In the genomic region with DNA sequence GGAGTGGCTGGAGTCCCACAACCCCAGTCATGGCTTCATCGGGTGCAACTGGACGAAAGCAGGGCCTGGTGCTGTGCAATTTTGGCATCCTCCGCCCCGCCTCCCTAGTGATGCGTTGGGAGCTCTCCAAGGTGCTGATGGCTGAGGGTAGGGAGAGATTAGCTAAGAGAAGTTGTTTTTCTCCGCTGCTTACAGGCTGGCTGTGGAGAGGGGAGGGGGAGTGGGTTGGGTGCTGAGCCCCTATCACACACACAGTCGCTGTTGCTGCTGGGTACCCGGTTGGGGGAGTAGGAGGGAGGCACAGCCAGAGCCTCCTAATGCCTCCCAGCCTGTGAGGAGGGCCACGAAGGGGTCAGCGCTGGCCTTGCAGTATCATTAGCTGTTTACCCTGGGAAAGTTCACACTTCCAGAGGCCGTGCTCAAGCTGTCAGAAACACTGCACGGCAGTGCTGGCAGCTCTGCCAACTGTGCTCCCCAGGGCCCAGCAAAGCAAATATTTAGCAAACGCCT, we compare ENCODE assay signal across 8 cellular contexts.
DNase-seq lines count a peak whose midpoint lies in the region; ATAC-seq and TF ChIP-seq lines count a peak whose summit lies in the region.
"Had no signal": no experiment of that assay in that cellular context is flagged by ENCODE, and none has a peak within 500 bp of the region (broad histone marks: within the 10 kb centered on the region; RNA-seq: fewer than 3 reads in every experiment).

No MANE protein-coding gene starts in this region.

- H3K27me3 Mint-ChIP-seq in HFFc6 (ENCODE audit: insufficient read depth) = no peaks in the 10 kb centered on the region; the same call in 1 of the 2 replicates

- H3K27me3 ChIP-seq in left ventricle myocardium inferior (ENCODE audit: low read depth) (peaks cover 69% of the 10 kb centered on the region), smooth muscle cell (ENCODE audit: low read depth) (peaks cover 4% of the 10 kb centered on the region)

- no peak overlapping the region for H3K27ac Mint-ChIP-seq in HFFc6
- H3K27ac Mint-ChIP-seq: IgD-negative memory B cell had no signal

- WGBS in smooth muscle cell (ENCODE audit: low lambda C conversion rate) = 33% methylated on average over 13 of the region's 13 CpGs

- TF ChIP-seq CTCF in GM13976 (IDR thresholded peaks at IDR 0.05; ENCODE audit: borderline replicate concordance, control extremely low read depth, extremely low read depth, insufficient read depth, missing control alignments) (no peak), left ventricle myocardium inferior (IDR thresholded peaks at IDR 0.05; ENCODE audit: borderline replicate concordance) (no peak), smooth muscle cell (IDR thresholded peaks at IDR 0.05; ENCODE audit: borderline replicate concordance, insufficient read depth, poor library complexity, severe bottlenecking) (no peak), HFFc6 (IDR thresholded peaks at IDR 0.05) (no peak)

- peaks cover 58% of the 10 kb centered on the region for H3K9me3 Mint-ChIP-seq in HFFc6

- DNase-seq in GM13976 (ENCODE audit: low spot score) (peak; percentile 63), MV-4-11 (lab: John Stamatoyannopoulos, UW) (peak; percentile 23), left ventricle myocardium inferior (peak; percentile 42), smooth muscle cell (lab: John Stamatoyannopoulos, UW; ENCODE audit: unreplicated experiment) (peak; percentile 14), HFFc6 (no peak)
- DNase-seq in activated CD8-positive, alpha-beta memory T cell treated with anti-CD3 and anti-CD28 coated beads, Interleukin-2, amount 50 U/mL, for 48 hours = peak; percentile 73

- no peak overlapping the region for H3K4me2 ChIP-seq in smooth muscle cell

- no peak overlapping the region for H3K4me3 ChIP-seq in left ventricle myocardium inferior
- no peak overlapping the region for H3K4me3 ChIP-seq in smooth muscle cell

- H2AFZ ChIP-seq in smooth muscle cell (ENCODE audit: low read depth) = no peak overlapping the region

- no peaks in the 10 kb centered on the region for H3K4me1 Mint-ChIP-seq in HFFc6 (ENCODE audit: low read depth)
- H3K4me1 Mint-ChIP-seq: IgD-negative memory B cell had no signal

- H3K79me2 ChIP-seq in smooth muscle cell (ENCODE audit: low read depth) = no peaks in the 10 kb centered on the region

- no peaks in the 10 kb centered on the region for H3K9me3 ChIP-seq in left ventricle myocardium inferior (replicated peaks)
- H3K9me3 ChIP-seq in smooth muscle cell (replicated peaks; ENCODE audit: low read depth) = no peaks in the 10 kb centered on the region

- in situ Hi-C loops in GM13976 (cut with MboI; ENCODE audit: low sequenced_read_pairs, unreplicated experiment) = no loop called here

- H3K9ac ChIP-seq in smooth muscle cell (ENCODE audit: low read depth) = no peak overlapping the region

- H4K20me1 ChIP-seq in smooth muscle cell (ENCODE audit: low read depth) = no peaks in the 10 kb centered on the region

- H3K36me3 ChIP-seq in left ventricle myocardium inferior (no peaks in the 10 kb centered on the region), smooth muscle cell (ENCODE audit: low read depth) (no peaks in the 10 kb centered on the region)

- H3K4me3 Mint-ChIP-seq in HFFc6 = no peak overlapping the region
- H3K4me3 Mint-ChIP-seq: IgD-negative memory B cell had no signal

- ATAC-seq in HG02852 (IDR thresholded peaks at IDR 0.05; ENCODE audit: unreplicated experiment) = no peak

- intact Hi-C loops in left ventricle myocardium inferior (cut with micrococcal nuclease) = no loop called here

- no peaks in the 10 kb centered on the region for H3K4me1 ChIP-seq in left ventricle myocardium inferior
- no peaks in the 10 kb centered on the region for H3K4me1 ChIP-seq in smooth muscle cell (ENCODE audit: low read depth)

- no peaks in the 10 kb centered on the region for H3K36me3 Mint-ChIP-seq in HFFc6 (ENCODE audit: low read depth)
- H3K36me3 Mint-ChIP-seq: IgD-negative memory B cell had no signal

- no peaks in the 10 kb centered on the region for H3F3A ChIP-seq in smooth muscle cell (ENCODE audit: low read depth)

- no peak overlapping the region for H3K27ac ChIP-seq in left ventricle myocardium inferior (replicated peaks)
- no peak overlapping the region for H3K27ac ChIP-seq in smooth muscle cell (ENCODE audit: low read depth)
